Comparison of ENCODE assay signal across 1 cellular context in genomic region chr12:68356060-68356748, GRCh38.
TF ChIP-seq lines count a peak whose summit lies in the region.

No MANE protein-coding gene starts in this region.

TF ChIP-seq in WTC11, 78 proteins besides CTCF, POLR2A, EP300 and RAD21 (continued from another document):
- TF ChIP-seq, protein P1, sequence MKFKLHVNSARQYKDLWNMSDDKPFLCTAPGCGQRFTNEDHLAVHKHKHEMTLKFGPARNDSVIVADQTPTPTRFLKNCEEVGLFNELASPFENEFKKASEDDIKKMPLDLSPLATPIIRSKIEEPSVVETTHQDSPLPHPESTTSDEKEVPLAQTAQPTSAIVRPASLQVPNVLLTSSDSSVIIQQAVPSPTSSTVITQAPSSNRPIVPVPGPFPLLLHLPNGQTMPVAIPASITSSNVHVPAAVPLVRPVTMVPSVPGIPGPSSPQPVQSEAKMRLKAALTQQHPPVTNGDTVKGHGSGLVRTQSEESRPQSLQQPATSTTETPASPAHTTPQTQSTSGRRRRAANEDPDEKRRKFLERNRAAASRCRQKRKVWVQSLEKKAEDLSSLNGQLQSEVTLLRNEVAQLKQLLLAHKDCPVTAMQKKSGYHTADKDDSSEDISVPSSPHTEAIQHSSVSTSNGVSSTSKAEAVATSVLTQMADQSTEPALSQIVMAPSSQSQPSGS (CRISPR knock-in tag; IDR thresholded peaks at IDR 0.05; ENCODE audit: borderline replicate concordance, low read depth) = no peak
- TF ChIP-seq, protein P2, sequence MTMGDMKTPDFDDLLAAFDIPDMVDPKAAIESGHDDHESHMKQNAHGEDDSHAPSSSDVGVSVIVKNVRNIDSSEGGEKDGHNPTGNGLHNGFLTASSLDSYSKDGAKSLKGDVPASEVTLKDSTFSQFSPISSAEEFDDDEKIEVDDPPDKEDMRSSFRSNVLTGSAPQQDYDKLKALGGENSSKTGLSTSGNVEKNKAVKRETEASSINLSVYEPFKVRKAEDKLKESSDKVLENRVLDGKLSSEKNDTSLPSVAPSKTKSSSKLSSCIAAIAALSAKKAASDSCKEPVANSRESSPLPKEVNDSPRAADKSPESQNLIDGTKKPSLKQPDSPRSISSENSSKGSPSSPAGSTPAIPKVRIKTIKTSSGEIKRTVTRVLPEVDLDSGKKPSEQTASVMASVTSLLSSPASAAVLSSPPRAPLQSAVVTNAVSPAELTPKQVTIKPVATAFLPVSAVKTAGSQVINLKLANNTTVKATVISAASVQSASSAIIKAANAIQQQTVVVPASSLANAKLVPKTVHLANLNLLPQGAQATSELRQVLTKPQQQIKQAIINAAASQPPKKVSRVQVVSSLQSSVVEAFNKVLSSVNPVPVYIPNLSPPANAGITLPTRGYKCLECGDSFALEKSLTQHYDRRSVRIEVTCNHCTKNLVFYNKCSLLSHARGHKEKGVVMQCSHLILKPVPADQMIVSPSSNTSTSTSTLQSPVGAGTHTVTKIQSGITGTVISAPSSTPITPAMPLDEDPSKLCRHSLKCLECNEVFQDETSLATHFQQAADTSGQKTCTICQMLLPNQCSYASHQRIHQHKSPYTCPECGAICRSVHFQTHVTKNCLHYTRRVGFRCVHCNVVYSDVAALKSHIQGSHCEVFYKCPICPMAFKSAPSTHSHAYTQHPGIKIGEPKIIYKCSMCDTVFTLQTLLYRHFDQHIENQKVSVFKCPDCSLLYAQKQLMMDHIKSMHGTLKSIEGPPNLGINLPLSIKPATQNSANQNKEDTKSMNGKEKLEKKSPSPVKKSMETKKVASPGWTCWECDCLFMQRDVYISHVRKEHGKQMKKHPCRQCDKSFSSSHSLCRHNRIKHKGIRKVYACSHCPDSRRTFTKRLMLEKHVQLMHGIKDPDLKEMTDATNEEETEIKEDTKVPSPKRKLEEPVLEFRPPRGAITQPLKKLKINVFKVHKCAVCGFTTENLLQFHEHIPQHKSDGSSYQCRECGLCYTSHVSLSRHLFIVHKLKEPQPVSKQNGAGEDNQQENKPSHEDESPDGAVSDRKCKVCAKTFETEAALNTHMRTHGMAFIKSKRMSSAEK (CRISPR knock-in tag; IDR thresholded peaks at IDR 0.05; ENCODE audit: borderline replicate concordance) = no peak
- TF ChIP-seq OVOL2 (CRISPR knock-in tag; IDR thresholded peaks at IDR 0.05; ENCODE audit: borderline replicate concordance) = no peak
- TF ChIP-seq, protein P3, sequence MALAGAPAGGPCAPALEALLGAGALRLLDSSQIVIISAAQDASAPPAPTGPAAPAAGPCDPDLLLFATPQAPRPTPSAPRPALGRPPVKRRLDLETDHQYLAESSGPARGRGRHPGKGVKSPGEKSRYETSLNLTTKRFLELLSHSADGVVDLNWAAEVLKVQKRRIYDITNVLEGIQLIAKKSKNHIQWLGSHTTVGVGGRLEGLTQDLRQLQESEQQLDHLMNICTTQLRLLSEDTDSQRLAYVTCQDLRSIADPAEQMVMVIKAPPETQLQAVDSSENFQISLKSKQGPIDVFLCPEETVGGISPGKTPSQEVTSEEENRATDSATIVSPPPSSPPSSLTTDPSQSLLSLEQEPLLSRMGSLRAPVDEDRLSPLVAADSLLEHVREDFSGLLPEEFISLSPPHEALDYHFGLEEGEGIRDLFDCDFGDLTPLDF (CRISPR knock-in tag; IDR thresholded peaks at IDR 0.05) = no peak
- TF ChIP-seq CREM (CRISPR knock-in tag; IDR thresholded peaks at IDR 0.05) = no peak
- no peak for TF ChIP-seq RORB (CRISPR knock-in tag; IDR thresholded peaks at IDR 0.05)
- TF ChIP-seq ETV6 (CRISPR knock-in tag; IDR thresholded peaks at IDR 0.05) = no peak
- no peak for TF ChIP-seq ZNF219 (CRISPR knock-in tag; IDR thresholded peaks at IDR 0.05; ENCODE audit: borderline replicate concordance)
